16 cellular contexts compared by ENCODE assay signal in the genomic region with DNA sequence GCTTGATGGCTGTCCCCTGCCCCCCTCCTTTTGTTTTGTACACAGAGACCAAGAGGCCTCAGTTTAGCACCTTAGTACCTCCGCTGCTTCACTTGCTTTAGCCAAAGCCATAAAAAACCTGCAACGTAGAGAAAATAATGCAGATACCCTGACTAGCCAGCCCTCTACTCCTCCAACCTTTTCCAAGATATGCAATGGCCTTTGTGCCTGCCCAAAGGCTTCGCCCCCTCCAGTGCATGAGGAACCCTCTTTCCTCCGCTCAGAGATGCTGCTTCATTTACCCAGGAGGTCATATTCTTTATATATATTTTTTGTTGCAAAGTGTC. TPM values are rescaled to one million over a fixed set of nuclear protein-coding genes. Genes with fewer than 3 reads are reported as not detected.
"Had no signal": no experiment of that assay in that cellular context is flagged by ENCODE, and none has a peak within 500 bp of the region (broad histone marks: within the 10 kb centered on the region; RNA-seq: fewer than 3 reads in every experiment).

No MANE protein-coding gene starts in this region.

- H3K4me3 Mint-ChIP-seq: activated naive CD8-positive, alpha-beta T cell; activated T-cell treated with anti-CD3 and anti-CD28 coated beads, Interleukin-2, amount 50 U/mL, for 24 hours; naive thymus-derived CD8-positive, alpha-beta T cell; stimulated activated naive CD8-positive, alpha-beta T cell treated with anti-CD3 and anti-CD28 coated beads, Interleukin-15, Interleukin-2, amounts not matched to agents 100 ng/mL and 50 ng/mL, for 24 hours; T-helper 2 cell treated with Interferon-gamma antibody and Interleukin-4, amounts not matched to agents 5 μg/mL and 100 μg/mL, for 36 hours had no signal

- H3K9me3 Mint-ChIP-seq: activated T-cell treated with anti-CD3 and anti-CD28 coated beads, Interleukin-2, amount 50 U/mL, for 24 hours; naive thymus-derived CD8-positive, alpha-beta T cell; stimulated activated naive CD8-positive, alpha-beta T cell treated with anti-CD3 and anti-CD28 coated beads, Interleukin-15, Interleukin-2, amounts not matched to agents 100 ng/mL and 50 ng/mL, for 24 hours; T-helper 2 cell treated with Interferon-gamma antibody and Interleukin-4, amounts not matched to agents 5 μg/mL and 100 μg/mL, for 36 hours had no signal

- H3K27me3 Mint-ChIP-seq: activated naive CD8-positive, alpha-beta T cell; activated T-cell treated with anti-CD3 and anti-CD28 coated beads, Interleukin-2, amount 50 U/mL, for 24 hours; naive thymus-derived CD8-positive, alpha-beta T cell; stimulated activated naive CD8-positive, alpha-beta T cell treated with anti-CD3 and anti-CD28 coated beads, Interleukin-15, Interleukin-2, amounts not matched to agents 100 ng/mL and 50 ng/mL, for 24 hours had no signal

- H3K27ac ChIP-seq: thoracic aorta had no signal

- H3K27me3 ChIP-seq: breast epithelium, dorsolateral prefrontal cortex, esophagus squamous epithelium had no signal

- ATAC-seq: activated CD4-positive, CD25-positive, alpha-beta regulatory T cell treated with anti-CD3 and anti-CD28 coated beads, Interleukin-2, amount 50 U/mL, for 24 hours; left colon; mucosa of descending colon; naive thymus-derived CD8-positive, alpha-beta T cell had no signal

- H3K4me1 ChIP-seq: breast epithelium had no signal

- DNase-seq: activated CD4-positive, alpha-beta T cell treated with anti-CD3 and anti-CD28 coated beads, Interleukin-2, amount 50 U/mL, for 4 hours; activated effector memory CD4-positive, alpha-beta T cell treated with Interleukin-2 at 50 U/mL for 16 hours; dorsolateral prefrontal cortex; esophagus squamous epithelium; left colon; naive thymus-derived CD8-positive, alpha-beta T cell; stimulated activated CD4-positive, alpha-beta T cell treated with anti-CD3 and anti-CD28 coated beads, Interleukin-15, amount 100 ng/mL, for 24 hours; stimulated activated CD4-positive, alpha-beta T cell treated with anti-CD3 and anti-CD28 coated beads, Interleukin-4, amount 100 ng/mL, for 24 hours had no signal

- H3K9me3 ChIP-seq: breast epithelium, esophagus squamous epithelium, mucosa of descending colon, thoracic aorta had no signal

- H3K4me3 ChIP-seq: breast epithelium, dorsolateral prefrontal cortex, esophagus squamous epithelium, mucosa of descending colon, thoracic aorta had no signal

- H3K27ac Mint-ChIP-seq: activated naive CD8-positive, alpha-beta T cell; activated T-cell treated with anti-CD3 and anti-CD28 coated beads, Interleukin-2, amount 50 U/mL, for 24 hours; stimulated activated naive CD8-positive, alpha-beta T cell treated with anti-CD3 and anti-CD28 coated beads, Interleukin-15, Interleukin-2, amounts not matched to agents 100 ng/mL and 50 ng/mL, for 24 hours; T-helper 2 cell treated with Interferon-gamma antibody and Interleukin-4, amounts not matched to agents 5 μg/mL and 100 μg/mL, for 36 hours had no signal

RNA-seq across cellular contexts. Expression of a gene that starts 22.6 kb away (rescaled TPM):
- total RNA-seq: naive thymus-derived CD8-positive, alpha-beta T cell had no signal
- polyA plus RNA-seq: naive thymus-derived CD8-positive, alpha-beta T cell had no signal
